8 cellular contexts compared by ENCODE assay signal in the genomic region with DNA sequence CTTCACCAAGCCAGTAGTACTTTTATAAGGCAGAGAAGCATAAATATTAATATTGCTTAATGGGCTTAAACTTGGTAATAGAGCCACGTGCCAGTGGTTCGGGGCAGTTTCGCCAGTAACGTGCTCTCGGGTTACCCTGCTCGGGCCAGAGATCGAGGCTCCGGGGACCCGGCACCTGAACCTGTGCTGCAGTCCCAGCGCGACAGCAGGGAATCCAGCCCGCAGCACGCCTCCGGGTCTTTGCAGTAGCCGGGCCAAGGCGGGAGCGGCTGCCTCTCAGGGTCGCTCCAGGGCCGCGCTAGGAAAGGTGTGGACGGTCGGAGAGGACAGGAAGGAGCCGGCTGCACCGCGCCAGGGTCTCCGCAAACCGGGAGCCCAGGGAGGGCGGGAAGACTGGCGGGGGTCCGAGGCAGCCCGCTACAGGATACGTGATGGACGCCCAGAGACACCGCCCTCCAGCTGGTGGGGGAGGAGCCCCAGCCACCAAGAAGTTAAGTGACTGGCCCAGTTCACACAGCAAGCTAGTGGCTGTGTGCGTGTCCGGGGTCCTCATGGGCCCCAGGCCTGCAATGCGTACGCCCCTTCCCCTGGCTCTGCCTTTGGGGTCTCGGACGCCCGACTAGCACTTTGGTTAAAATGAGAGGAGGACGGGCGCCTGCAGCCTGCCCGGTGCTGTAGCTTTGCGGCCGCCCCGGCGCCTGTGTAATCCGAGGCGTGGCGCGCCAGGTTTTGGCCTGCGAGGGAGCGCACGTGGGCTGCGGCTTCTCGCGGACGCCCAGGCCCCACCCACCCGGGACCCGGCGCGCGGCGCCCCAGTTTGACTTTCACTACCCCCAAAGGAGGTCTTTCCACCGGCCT. TPM values are rescaled to one million over a fixed set of nuclear protein-coding genes. Genes with fewer than 3 reads are reported as not detected.
A peak's percentile ranks its signal among the peaks of the same experiment; 100 is the strongest.
DNase-seq lines count a peak whose midpoint lies in the region; ATAC-seq and TF ChIP-seq lines count a peak whose summit lies in the region.

No MANE protein-coding gene starts in this region.

- intact Hi-C loops in heart left ventricle (cut with DNase I) (loop anchor here in 6 of 10 donors (2.0 to 5.0 kb wide), 3 partner anchors 42 to 64 kb away; no protein-coding TSS in a partner anchor), posterior cingulate gyrus (cut with DNase I) (loop anchor here (5.0 to 10.0 kb wide), 3 partner anchors 62 to 378 kb away; partner anchors contain the start of gene ZSCAN2)

- TF ChIP-seq CTCF in GM12865 (IDR thresholded peaks at IDR 0.05; ENCODE audit: insufficient read depth, low read depth, low read length, missing control alignments) = no peak
- TF ChIP-seq CTCF in SU-DHL-6 (IDR thresholded peaks at IDR 0.05; ENCODE audit: insufficient read depth, low read length, poor library complexity, severe bottlenecking) = no peak
- peak in 2 of 12 donors; percentile 6 to 13 for TF ChIP-seq CTCF in heart left ventricle (IDR thresholded peaks at IDR 0.05)
- TF ChIP-seq CTCF in type B pancreatic cell (conservative IDR thresholded peaks at IDR 0.05) = no peak

- peak in 1 of 2 donors; percentile 53 for TF ChIP-seq POLR2A in heart left ventricle (IDR thresholded peaks at IDR 0.05)

- peak overlapping the region; percentile 57 for H3K4me2 ChIP-seq in SU-DHL-6 (ENCODE audit: low read depth, low read length, poor library complexity, severe bottlenecking)

- peak overlapping the region; percentile 95 for H3K27ac Mint-ChIP-seq in activated naive CD8-positive, alpha-beta T cell treated with anti-CD3 and anti-CD28 coated beads, Interleukin-2, amount 50 U/mL, for 24 hours
- peak overlapping the region; percentile 91 for H3K27ac Mint-ChIP-seq in type B pancreatic cell

- H3K4me3 ChIP-seq in GM12865 (ENCODE audit: low read depth, low read length) = peak overlapping the region; percentile 67
- H3K4me3 ChIP-seq in SU-DHL-6 (ENCODE audit: insufficient read depth, low read length, poor library complexity, severe bottlenecking) = peak overlapping the region; percentile 68
- peak overlapping the region; percentile 64 to 96 (median 84) for H3K4me3 ChIP-seq in heart left ventricle

- peak overlapping the region; percentile 90 for H3K4me3 Mint-ChIP-seq in activated naive CD8-positive, alpha-beta T cell treated with anti-CD3 and anti-CD28 coated beads, Interleukin-2, amount 50 U/mL, for 24 hours
- H3K4me3 Mint-ChIP-seq in type B pancreatic cell = peak overlapping the region; percentile 94

- H3K36me3 ChIP-seq in SU-DHL-6 (ENCODE audit: low read length) = no peaks in the 10 kb centered on the region
- H3K36me3 ChIP-seq in heart left ventricle = no peaks in the 10 kb centered on the region

- WGBS in heart left ventricle, 4 donors = 0% methylated on average over 43 to 66 of the region's 66 CpGs

- no peaks in the 10 kb centered on the region for H3K79me2 ChIP-seq in SU-DHL-6 (ENCODE audit: insufficient read depth, low read length)

- H3K4me1 Mint-ChIP-seq in activated naive CD8-positive, alpha-beta T cell treated with anti-CD3 and anti-CD28 coated beads, Interleukin-2, amount 50 U/mL, for 24 hours = peaks cover 53% of the 10 kb centered on the region
- peaks cover 21% of the 10 kb centered on the region for H3K4me1 Mint-ChIP-seq in type B pancreatic cell (ENCODE audit: unreplicated experiment)

- no peaks in the 10 kb centered on the region for H3K9me3 Mint-ChIP-seq in activated naive CD8-positive, alpha-beta T cell treated with anti-CD3 and anti-CD28 coated beads, Interleukin-2, amount 50 U/mL, for 24 hours
- no peaks in the 10 kb centered on the region for H3K9me3 Mint-ChIP-seq in type B pancreatic cell

- no peaks in the 10 kb centered on the region for H4K20me1 ChIP-seq in SU-DHL-6 (ENCODE audit: low read depth, low read length)

- H3K4me1 ChIP-seq in heart left ventricle = peaks cover 0 to 41% (median 24%) of the 10 kb centered on the region in 12 donors

- peak overlapping the region; percentile 64 for H3K9ac ChIP-seq in SU-DHL-6 (ENCODE audit: low read length)

- H3K27ac ChIP-seq in SU-DHL-6 (ENCODE audit: low read depth, low read length) (peak overlapping the region; percentile 70), heart left ventricle (peak overlapping the region; percentile 84 to 98 (median 95))

- peaks cover 9% of the 10 kb centered on the region for H3F3A ChIP-seq in SU-DHL-6 (ENCODE audit: insufficient read depth)

- ATAC-seq in HG02610 (IDR thresholded peaks at IDR 0.05; ENCODE audit: unreplicated experiment) (peak; percentile 57), heart left ventricle (peak; percentile 75 to 82 (median 79))
- ATAC-seq in activated naive CD8-positive, alpha-beta T cell treated with anti-CD3 and anti-CD28 coated beads, Interleukin-2, amount 50 U/mL, for 24 hours = peak; percentile 76

- H3K9me2 ChIP-seq in SU-DHL-6 (replicated peaks; ENCODE audit: insufficient read depth, low read length) = no peaks in the 10 kb centered on the region

- H3K27me3 ChIP-seq in SU-DHL-6 (ENCODE audit: low read length) (no peaks in the 10 kb centered on the region), heart left ventricle (no peaks in the 10 kb centered on the region)

- DNase-seq in GM12865 (ENCODE audit: low read depth) = peak; percentile 92
- DNase-seq in NCI-H1048 (lab: John Stamatoyannopoulos, UW) = peak; percentile 84
- DNase-seq in activated naive CD8-positive, alpha-beta T cell treated with anti-CD3 and anti-CD28 coated beads, Interleukin-2, amount 50 U/mL, for 24 hours = peak; percentile 87
- peak; percentile 88 to 92 (median 90) for DNase-seq in heart left ventricle
- DNase-seq in posterior cingulate gyrus = peak; percentile 82 to 98 (median 86)
- peak; percentile 85 for DNase-seq in type B pancreatic cell (ENCODE audit: extremely low spot score, unreplicated experiment)

- H3K27me3 Mint-ChIP-seq in activated naive CD8-positive, alpha-beta T cell treated with anti-CD3 and anti-CD28 coated beads, Interleukin-2, amount 50 U/mL, for 24 hours = peaks cover 3% of the 10 kb centered on the region
- peaks cover 33% of the 10 kb centered on the region for H3K27me3 Mint-ChIP-seq in type B pancreatic cell

- no peaks in the 10 kb centered on the region for H3K36me3 Mint-ChIP-seq in activated naive CD8-positive, alpha-beta T cell treated with anti-CD3 and anti-CD28 coated beads, Interleukin-2, amount 50 U/mL, for 24 hours (ENCODE audit: low read depth)
- no peaks in the 10 kb centered on the region for H3K36me3 Mint-ChIP-seq in type B pancreatic cell

- peak overlapping the region; percentile 88 for H2AFZ ChIP-seq in SU-DHL-6 (ENCODE audit: low read depth, low read length, severe bottlenecking)

- no peaks in the 10 kb centered on the region for H3K9me3 ChIP-seq in SU-DHL-6 (ENCODE audit: insufficient read depth, low read length)
- no peaks in the 10 kb centered on the region for H3K9me3 ChIP-seq in heart left ventricle

RNA-seq across cellular contexts. Expression of gene PDE8A, which starts 1.2 kb away (rescaled TPM):
- total RNA-seq in heart left ventricle (10 to 100 TPM in 8 of 9 donors, 1 to 10 TPM in 1; 9.4 to 21.5 (median 17.8) TPM), type B pancreatic cell (ENCODE audit: low replicate concordance) (22.8 and 41.8 TPM in 2 replicates)
- polyA plus RNA-seq in heart left ventricle = 10 to 100 TPM; 11.9 to 13.6 TPM

Comparison
In these comparisons a context has a peak if more than half of its experiments do, and no peak if none do; other contexts are left out.
1. Peak in every context shown above with its lines: DNase-seq, ATAC-seq, H3K4me3 ChIP-seq and H3K27ac ChIP-seq.